In genomic region chr7:38215734-38216670, GRCh38 we compare ENCODE assay signal across 8 cellular contexts. TPM values are rescaled to one million over a fixed set of nuclear protein-coding genes. Genes with fewer than 3 reads are reported as not detected.
DNase-seq lines count a peak whose midpoint lies in the region; ATAC-seq and TF ChIP-seq lines count a peak whose summit lies in the region.

No MANE protein-coding gene starts in this region.

- no peaks in the 10 kb centered on the region for H3K4me1 ChIP-seq in smooth muscle cell (ENCODE audit: low read depth)

- WGBS in smooth muscle cell (ENCODE audit: low lambda C conversion rate) = 10% methylated on average over 5 of the region's 5 CpGs

- peak overlapping the region; percentile 75 for H3K27ac ChIP-seq in smooth muscle cell (ENCODE audit: low read depth)

- DNase-seq in NCI-H1436 (lab: John Stamatoyannopoulos, UW) (peak; percentile 7), NCI-H1436 treated with DMSO at 0.1 percent for 48 hours (lab: John Stamatoyannopoulos, UW) (no peak), NCI-H1694 (lab: John Stamatoyannopoulos, UW) (peak; percentile 52), T-helper 22 cell (ENCODE audit: low read depth) (peak; percentile 47), astrocyte of the hippocampus (ENCODE audit: low read depth, low spot score) (peak; percentile 89), iPS DF 19.7 (ENCODE audit: low read depth, low spot score) (peak; percentile 42), smooth muscle cell (lab: John Stamatoyannopoulos, UW; ENCODE audit: unreplicated experiment) (peak; percentile 32)

- H3F3A ChIP-seq in smooth muscle cell (ENCODE audit: low read depth) = peaks cover 11% of the 10 kb centered on the region

- H3K36me3 ChIP-seq in smooth muscle cell (ENCODE audit: low read depth) = peaks cover 7% of the 10 kb centered on the region

- no peaks in the 10 kb centered on the region for H3K27me3 ChIP-seq in smooth muscle cell (ENCODE audit: low read depth)

- ATAC-seq in HG02884 (IDR thresholded peaks at IDR 0.05; ENCODE audit: unreplicated experiment) = peak; percentile 94

- H3K79me2 ChIP-seq in smooth muscle cell (ENCODE audit: low read depth) = no peaks in the 10 kb centered on the region

- H3K9ac ChIP-seq in smooth muscle cell (ENCODE audit: low read depth) = no peak overlapping the region

- peak; percentile 97 for TF ChIP-seq CTCF in smooth muscle cell (IDR thresholded peaks at IDR 0.05; ENCODE audit: borderline replicate concordance, insufficient read depth, poor library complexity, severe bottlenecking)

- H3K4me3 ChIP-seq in smooth muscle cell = no peak overlapping the region

- peak overlapping the region; percentile 45 for H3K4me2 ChIP-seq in smooth muscle cell

- no peak overlapping the region for H2AFZ ChIP-seq in smooth muscle cell (ENCODE audit: low read depth)

- H4K20me1 ChIP-seq in smooth muscle cell (ENCODE audit: low read depth) = peaks cover 40% of the 10 kb centered on the region

- H3K9me3 ChIP-seq in smooth muscle cell (replicated peaks; ENCODE audit: low read depth) = no peaks in the 10 kb centered on the region

RNA-seq across cellular contexts. Expression of gene STARD3NL, which starts 38.0 kb away (rescaled TPM):
- 62.5 and 96.8 TPM in 2 replicates for total RNA-seq in smooth muscle cell
- polyA plus RNA-seq in smooth muscle cell = 69.9 and 81.6 TPM in 2 replicates
